Comparison of ENCODE assay signal across 22 cellular contexts in the genomic region with DNA sequence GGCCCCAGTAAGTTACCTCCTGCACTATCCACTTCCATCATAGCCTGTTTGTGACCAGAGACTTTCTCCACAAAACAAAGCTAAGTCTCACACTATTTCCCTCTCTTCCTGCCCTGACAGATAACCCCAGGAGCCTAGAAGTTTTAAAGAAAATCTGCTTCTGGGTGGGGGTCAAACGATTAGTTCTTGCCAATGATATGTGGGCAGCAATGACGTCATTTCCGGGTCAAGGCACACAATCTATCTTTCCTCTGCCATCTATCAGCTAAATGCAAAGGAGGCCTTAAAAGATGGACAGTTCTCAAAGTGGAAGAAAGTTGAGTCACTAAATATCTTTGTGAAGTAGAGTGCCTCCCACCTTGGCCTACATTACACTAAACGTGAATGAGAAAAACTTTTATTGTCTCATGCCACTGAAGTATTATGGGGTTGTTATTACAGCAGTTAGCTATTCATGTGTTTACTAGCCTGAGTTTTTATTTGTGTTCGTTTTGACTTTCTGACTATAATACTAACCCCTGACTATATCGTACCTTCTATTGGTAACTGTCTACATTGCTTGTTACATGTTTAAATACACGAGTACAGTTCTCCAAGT.
DNase-seq lines count a peak whose midpoint lies in the region; ATAC-seq, FAIRE-seq and TF ChIP-seq lines count a peak whose summit lies in the region.
"Had no signal": no experiment of that assay in that cellular context is flagged by ENCODE, and none has a peak within 500 bp of the region (broad histone marks: within the 10 kb centered on the region; RNA-seq: fewer than 3 reads in every experiment).

No MANE protein-coding gene starts in this region.

- H3K9me2 ChIP-seq in Karpas-422 (replicated peaks; ENCODE audit: insufficient read depth, low read length), result no peaks in the 10 kb centered on the region

- no peak for DNase-seq in HepG2 (ENCODE audit: low spot score)
- DNase-seq in right lobe of liver, result no peak
- no peak for DNase-seq in Panc1 (ENCODE audit: low read depth, low spot score)
- no peak for DNase-seq in endodermal cell
- no peak for DNase-seq in DMS53 (lab: John Stamatoyannopoulos, UW)
- no peak for DNase-seq in RCC 7860 (ENCODE audit: low spot score)
- no peak for DNase-seq in Karpas-422
- DNase-seq: 8988T; Caco-2; CD4-positive, CD25-positive, alpha-beta regulatory T cell; CD8-positive, alpha-beta T cell; DMS153; DMS79; EL; GDM1 had no signal

- H3K27me3 ChIP-seq in HepG2 (ENCODE audit: control insufficient read depth in 1 of 2, insufficient read depth in 2 of 2, low read length in 2 of 2) (no peaks in the 10 kb centered on the region), right lobe of liver (no peaks in the 10 kb centered on the region), Panc1 (ENCODE audit: control insufficient read depth, insufficient read depth, low read length) (no peaks in the 10 kb centered on the region), endodermal cell (ENCODE audit: control insufficient read depth, insufficient read depth, low read length, poor library complexity, severe bottlenecking) (no peaks in the 10 kb centered on the region), Karpas-422 (ENCODE audit: low read length) (no peaks in the 10 kb centered on the region)
- H3K27me3 ChIP-seq: BLaER1 had no signal

- TF ChIP-seq POLR2A in HepG2 (IDR thresholded peaks at IDR 0.05; ENCODE audit: insufficient read depth in 1 of 2, low read depth in 2 of 2, low read length in 2 of 2), result no peak
- TF ChIP-seq POLR2A in right lobe of liver (IDR thresholded peaks at IDR 0.05), result no peak

- peaks cover 31% of the 10 kb centered on the region for H3K4me1 Mint-ChIP-seq in endodermal cell
- H3K4me1 Mint-ChIP-seq: CD4-positive, CD25-positive, alpha-beta regulatory T cell had no signal

- WGBS in HepG2 (ENCODE audit: low lambda C conversion rate), result 93% methylated on average over 7 of the region's 7 CpGs
- WGBS in right lobe of liver (ENCODE audit: insufficient coverage, low coverage, low lambda C conversion rate, missing lambda C conversion rate), result 85% methylated on average over 7 of the region's 7 CpGs
- 97% methylated on average over 6 to 7 of the region's 7 CpGs for WGBS in endodermal cell (ENCODE audit: insufficient coverage in 1 of 2, insufficient read length in 1 of 2), 2 experiments

- POLR2A ChIA-PET in HepG2 (lab: Yijun Ruan, JAX), result interaction anchor here (0.7 kb wide), 1 partner anchor 13 kb away, joined by 3 read pairs; no protein-coding TSS in a partner anchor
- POLR2A ChIA-PET in HEK293 (lab: Yijun Ruan, JAX), result interaction anchor here (1.2 kb wide), 1 partner anchor 14 kb away, joined by 3 read pairs; no protein-coding TSS in a partner anchor
- POLR2A ChIA-PET in Panc1 (lab: Charles Lee), result no interaction called here

- no peak overlapping the region for H2AFZ ChIP-seq in HepG2 (ENCODE audit: low read length)
- no peak overlapping the region for H2AFZ ChIP-seq in Karpas-422 (ENCODE audit: low read length)
- H2AFZ ChIP-seq: GM23338 had no signal

- TF ChIP-seq CTCF in HepG2 (CRISPR knock-in tag; IDR thresholded peaks at IDR 0.05) (no peak), right lobe of liver (IDR thresholded peaks at IDR 0.05) (no peak), HEK293 (tag by site-specific recombination; IDR thresholded peaks at IDR 0.05) (no peak), Panc1 (IDR thresholded peaks at IDR 0.05) (no peak), endodermal cell (conservative IDR thresholded peaks at IDR 0.05) (no peak)

- CTCF ChIA-PET in HepG2 (lab: Yijun Ruan, JAX; ENCODE audit: low intra/inter-chr PET ratio, low total read pairs), result no interaction called here
- CTCF ChIA-PET in HEK293 (lab: Yijun Ruan, JAX), result interaction anchor here (0.8 kb wide), 1 partner anchor 14 kb away, joined by 3 read pairs; no protein-coding TSS in a partner anchor
- CTCF ChIA-PET in Panc1 (lab: Charles Lee), result no interaction called here

- H3K4me3 ChIP-seq in HepG2 (replicated peaks in 1 of 3; ENCODE audit: insufficient read depth in 1 of 3, low read depth in 2 of 3, low read length in 3 of 3) (no peak overlapping the region), right lobe of liver (no peak overlapping the region), HEK293 (ENCODE audit: low read depth, low read length) (no peak overlapping the region), Panc1 (ENCODE audit: low read depth in 2 of 2, low read length in 2 of 2) (no peak overlapping the region), endodermal cell (ENCODE audit: low read length) (peak overlapping the region; percentile 0), Karpas-422 (ENCODE audit: low read length) (no peak overlapping the region)
- H3K4me3 ChIP-seq: BLaER1, GM12878, GM23338, HAP-1 had no signal

- TF ChIP-seq RAD21 in HepG2 (CRISPR knock-in tag; IDR thresholded peaks at IDR 0.05), result no peak

- BruUV-seq in HepG2 (replicated peaks; lab: Mats Ljungman, UMichigan) (no TSS peak), Panc1 (replicated peaks; lab: Mats Ljungman, UMichigan) (TSS peak; percentile 44)

- H3K4me3 Mint-ChIP-seq in endodermal cell, result no peak overlapping the region
- H3K4me3 Mint-ChIP-seq: CD4-positive, CD25-positive, alpha-beta regulatory T cell; CD8-positive, alpha-beta T cell; GM23338 had no signal

- H3K9me3 Mint-ChIP-seq in endodermal cell, result peaks cover 20% of the 10 kb centered on the region

- FAIRE-seq in HepG2 (lab: Jason Lieb, UNC), result no peak
- no peak for FAIRE-seq in RCC 7860 (lab: Jason Lieb, UNC)
- FAIRE-seq: GM12878, GM19239 had no signal

- H3K79me2 ChIP-seq in HepG2 (ENCODE audit: insufficient read depth, low read length) (peaks cover 54% of the 10 kb centered on the region), Karpas-422 (ENCODE audit: low read length) (no peaks in the 10 kb centered on the region)

- no peaks in the 10 kb centered on the region for H3K36me3 ChIP-seq in HepG2 (replicated peaks in 1 of 2; ENCODE audit: control insufficient read depth in 1 of 2, insufficient read depth in 2 of 2, low read length in 2 of 2)
- H3K36me3 ChIP-seq in right lobe of liver, result no peaks in the 10 kb centered on the region
- H3K36me3 ChIP-seq in HEK293 (ENCODE audit: control insufficient read depth in 2 of 2, insufficient read depth in 1 of 2, low read length in 2 of 2), result no peaks in the 10 kb centered on the region
- no peaks in the 10 kb centered on the region for H3K36me3 ChIP-seq in Panc1 (ENCODE audit: control insufficient read depth, insufficient read depth, low read length)
- H3K36me3 ChIP-seq in endodermal cell (ENCODE audit: control insufficient read depth, insufficient read depth, low read length), result no peaks in the 10 kb centered on the region
- H3K36me3 ChIP-seq in Karpas-422 (ENCODE audit: insufficient read depth, low read length), result no peaks in the 10 kb centered on the region
- H3K36me3 ChIP-seq: BLaER1, HAP-1 had no signal

- H3K27ac ChIP-seq in HepG2 (ENCODE audit: extremely low read length, insufficient read depth, low read length) (no peak overlapping the region), right lobe of liver (no peak overlapping the region), HEK293 (ENCODE audit: extremely low read depth, low read depth, low read length) (no peak overlapping the region), Panc1 (ENCODE audit: low read length) (no peak overlapping the region), endodermal cell (ENCODE audit: low read depth, low read length) (no peak overlapping the region), Karpas-422 (ENCODE audit: low read length) (no peak overlapping the region)
- H3K27ac ChIP-seq: BLaER1, C4-2B had no signal

- no peak for ATAC-seq in HepG2
- no peak for ATAC-seq in right lobe of liver
- no peak for ATAC-seq in Panc1
- ATAC-seq: CD8-positive, alpha-beta T cell; GM12878; GM23338 had no signal

- H3K4me2 ChIP-seq in HepG2 (ENCODE audit: low read depth, low read length) (no peak overlapping the region), Karpas-422 (ENCODE audit: low read depth, low read length, poor library complexity, severe bottlenecking) (no peak overlapping the region)
- H3K4me2 ChIP-seq: BLaER1, GM23338 had no signal

- peaks cover 11% of the 10 kb centered on the region for H3K36me3 Mint-ChIP-seq in endodermal cell (ENCODE audit: low read depth)
- H3K36me3 Mint-ChIP-seq: CD4-positive, CD25-positive, alpha-beta regulatory T cell; CD8-positive, alpha-beta T cell had no signal

- intact Hi-C loops in HepG2 (cut with micrococcal nuclease; ENCODE audit: unreplicated experiment), result no loop called here
- intact Hi-C loops in right lobe of liver (cut with DNase I), result no loop called here
- intact Hi-C loops in Panc1 (cut with micrococcal nuclease; ENCODE audit: unreplicated experiment), result no loop called here

- no peaks in the 10 kb centered on the region for H3K27me3 Mint-ChIP-seq in endodermal cell (ENCODE audit: insufficient read depth)
- H3K27me3 Mint-ChIP-seq: CD4-positive, CD25-positive, alpha-beta regulatory T cell had no signal

- TF ChIP-seq EP300 in HepG2 (IDR thresholded peaks at IDR 0.05; ENCODE audit: low read depth in 2 of 2, low read length in 2 of 2) (no peak), HepG2 (CRISPR knock-in tag; IDR thresholded peaks at IDR 0.05; ENCODE audit: borderline replicate concordance) (no peak)

- H3K4me1 ChIP-seq in HepG2 (ENCODE audit: insufficient read depth, low read length), result no peaks in the 10 kb centered on the region; the same call in 1 of the 2 replicates
- H3K4me1 ChIP-seq in right lobe of liver, result no peaks in the 10 kb centered on the region
- no peaks in the 10 kb centered on the region; the same call in 1 of the 2 replicates for H3K4me1 ChIP-seq in HEK293 (ENCODE audit: control insufficient read depth, insufficient read depth, low read length)
- peaks cover 22% of the 10 kb centered on the region for H3K4me1 ChIP-seq in Panc1 (ENCODE audit: control insufficient read depth, insufficient read depth, low read length)
- H3K4me1 ChIP-seq in endodermal cell (ENCODE audit: control insufficient read depth, insufficient read depth, low read length), result peaks cover 10% of the 10 kb centered on the region
- H3K4me1 ChIP-seq in Karpas-422 (ENCODE audit: low read length), result no peaks in the 10 kb centered on the region
- H3K4me1 ChIP-seq: BLaER1 had no signal

- H3K27ac Mint-ChIP-seq in endodermal cell, result no peak overlapping the region
- H3K27ac Mint-ChIP-seq: CD4-positive, CD25-positive, alpha-beta regulatory T cell; CD8-positive, alpha-beta T cell; GM23338 had no signal

- in situ Hi-C loops in HepG2 (cut with HindIII; ENCODE audit: extremely low pct_ligation_motif_present, low pct_unique_long_range_greater_than_20kb) (loop anchor here (25.0 kb wide), 1 partner anchor 92 kb away; no protein-coding TSS in a partner anchor), Panc1 (cut with HindIII; ENCODE audit: low pct_unique_long_range_greater_than_20kb, low sequenced_read_pairs) (no loop called here)

- H3K9ac ChIP-seq in HepG2 (ENCODE audit: insufficient read depth, low read depth, low read length) (no peak overlapping the region), endodermal cell (ENCODE audit: extremely low read depth, low read length, poor library complexity, severe bottlenecking) (no peak overlapping the region), Karpas-422 (ENCODE audit: low read length) (no peak overlapping the region)
- H3K9ac ChIP-seq: BLaER1 had no signal

- H4K20me1 ChIP-seq in HepG2 (ENCODE audit: insufficient read depth, low read length), result no peaks in the 10 kb centered on the region; the same call in 1 of the 2 replicates
- 0 out of 2 replicates have a peak, but pooled peaks cover 4% of the 10 kb centered on the region for H4K20me1 ChIP-seq in Karpas-422 (ENCODE audit: insufficient read depth, low read depth, low read length)
- H4K20me1 ChIP-seq: BLaER1 had no signal

- no peaks in the 10 kb centered on the region for H3K9me3 ChIP-seq in HepG2 (ENCODE audit: low read length)
- H3K9me3 ChIP-seq in right lobe of liver, result no peaks in the 10 kb centered on the region
- no peaks in the 10 kb centered on the region for H3K9me3 ChIP-seq in HEK293 (ENCODE audit: control insufficient read depth, insufficient read depth, low read depth, low read length)
- peaks cover 12% of the 10 kb centered on the region; the same call in 1 of the 2 replicates for H3K9me3 ChIP-seq in Panc1 (ENCODE audit: control insufficient read depth, insufficient read depth, low read depth, low read length)
- H3K9me3 ChIP-seq in endodermal cell (ENCODE audit: control insufficient read depth, low read length), result peaks cover 18% of the 10 kb centered on the region
- no peaks in the 10 kb centered on the region for H3K9me3 ChIP-seq in Karpas-422 (ENCODE audit: low read length)
- H3K9me3 ChIP-seq: HAP-1 had no signal

Comparison
In these comparisons a context has a peak if more than half of its experiments do, and no peak if none do; other contexts are left out.
1. Of the 63 proteins assayed by ChIP-seq in both HepG2 and HEK293: peak only in HepG2: none; only in HEK293: SETDB1; in both: none; in neither: 62.